17 cellular contexts compared by ENCODE assay signal in genomic region chr11:115629456-115630015, GRCh38.
DNase-seq lines count a peak whose midpoint lies in the region; ATAC-seq and TF ChIP-seq lines count a peak whose summit lies in the region.
"Had no signal": no experiment of that assay in that cellular context is flagged by ENCODE, and none has a peak within 500 bp of the region (broad histone marks: within the 10 kb centered on the region; RNA-seq: fewer than 3 reads in every experiment).

No MANE protein-coding gene starts in this region.

- H3K56ac ChIP-seq in H9 (ENCODE audit: insufficient read length, low read depth, low read length) = no peak overlapping the region

- H4K20me1 ChIP-seq in H9 (ENCODE audit: control insufficient read depth, insufficient read depth, insufficient read length) (no peaks in the 10 kb centered on the region), smooth muscle cell (ENCODE audit: low read depth) (no peaks in the 10 kb centered on the region)

- H3K23ac ChIP-seq in H9 (ENCODE audit: insufficient read length, low read depth, low read length) = no peak overlapping the region

- H2AK5ac ChIP-seq in H9 (ENCODE audit: insufficient read length, low read length) = no peak overlapping the region

- H3K36me3 ChIP-seq in ectodermal cell (ENCODE audit: control insufficient read depth, insufficient read depth, low read length) (no peaks in the 10 kb centered on the region), smooth muscle cell (ENCODE audit: low read depth) (no peaks in the 10 kb centered on the region)
- H3K36me3 ChIP-seq: BE2C had no signal

- H2BK20ac ChIP-seq in H9 (ENCODE audit: low read depth, low read length, poor library complexity, severe bottlenecking) = no peak overlapping the region

- no peak for TF ChIP-seq CTCF in H9 (conservative IDR thresholded peaks at IDR 0.05)
- no peak for TF ChIP-seq CTCF in neural crest cell (conservative IDR thresholded peaks at IDR 0.05)
- TF ChIP-seq CTCF in smooth muscle cell (IDR thresholded peaks at IDR 0.05; ENCODE audit: borderline replicate concordance, insufficient read depth, poor library complexity, severe bottlenecking) = no peak
- no peak for TF ChIP-seq CTCF in HFFc6 (IDR thresholded peaks at IDR 0.05)

- H3K14ac ChIP-seq in H9 (ENCODE audit: insufficient read depth, low read length) = peak overlapping the region; percentile 56; the same call in 1 of the 2 replicates

- no peaks in the 10 kb centered on the region for H3F3A ChIP-seq in smooth muscle cell (ENCODE audit: low read depth)

- no peak overlapping the region for H4K5ac ChIP-seq in H9 (ENCODE audit: insufficient read length, low read depth, low read length)

- no peak overlapping the region for H3K9ac ChIP-seq in H9 (ENCODE audit: extremely low read depth, insufficient read length, low read length)
- no peak overlapping the region for H3K9ac ChIP-seq in smooth muscle cell (ENCODE audit: low read depth)
- H3K9ac ChIP-seq: GM23248 had no signal

- H2AFZ ChIP-seq in H9 (ENCODE audit: low read length) (no peak overlapping the region), smooth muscle cell (ENCODE audit: low read depth) (peak overlapping the region; percentile 48)
- H2AFZ ChIP-seq: GM23248 had no signal

- no peak overlapping the region for H3K4me3 Mint-ChIP-seq in H9
- peak overlapping the region; percentile 36 for H3K4me3 Mint-ChIP-seq in neural crest cell
- no peak overlapping the region for H3K4me3 Mint-ChIP-seq in HFFc6
- H3K4me3 Mint-ChIP-seq: CD4-positive, alpha-beta memory T cell; IgD-negative memory B cell had no signal

- no peak overlapping the region for H4K8ac ChIP-seq in H9 (replicated peaks; ENCODE audit: insufficient read length, low read depth, low read length)

- H3K27me3 ChIP-seq in H9 (ENCODE audit: insufficient read depth, low read length) (no peaks in the 10 kb centered on the region), ectodermal cell (ENCODE audit: control insufficient read depth, insufficient read depth, low read length, poor library complexity, severe bottlenecking) (no peaks in the 10 kb centered on the region), smooth muscle cell (ENCODE audit: low read depth) (no peaks in the 10 kb centered on the region)
- H3K27me3 ChIP-seq: BE2C had no signal

- no peaks in the 10 kb centered on the region for H3K23me2 ChIP-seq in H9 (ENCODE audit: insufficient read length, low read depth, low read length, poor library complexity, severe bottlenecking)

- H3K79me2 ChIP-seq in H9 (ENCODE audit: insufficient read depth, low read length) (no peaks in the 10 kb centered on the region), smooth muscle cell (ENCODE audit: low read depth) (no peaks in the 10 kb centered on the region)

- H3K4me1 Mint-ChIP-seq in H9 = peaks cover 10 to 26% of the 10 kb centered on the region in 2 experiments
- H3K4me1 Mint-ChIP-seq in neural crest cell = peaks cover 57% of the 10 kb centered on the region
- no peaks in the 10 kb centered on the region for H3K4me1 Mint-ChIP-seq in HFFc6 (ENCODE audit: low read depth)
- H3K4me1 Mint-ChIP-seq: CD4-positive, alpha-beta memory T cell; IgD-negative memory B cell had no signal

- no peak overlapping the region for H3K4me3 ChIP-seq in ectodermal cell (ENCODE audit: insufficient read depth, low read depth, low read length)
- H3K4me3 ChIP-seq in smooth muscle cell = no peak overlapping the region
- H3K4me3 ChIP-seq: A549, GM23248 had no signal

- H2BK12ac ChIP-seq in H9 (ENCODE audit: insufficient read length, low read depth, low read length) = no peak overlapping the region

- H3K27me3 Mint-ChIP-seq in H9 (ENCODE audit: low read depth) = peaks cover 16% of the 10 kb centered on the region
- no peaks in the 10 kb centered on the region for H3K27me3 Mint-ChIP-seq in neural crest cell (ENCODE audit: low read depth)
- H3K27me3 Mint-ChIP-seq in HFFc6 (ENCODE audit: insufficient read depth) = peaks cover 1% of the 10 kb centered on the region; the same call in 1 of the 2 replicates

- H3K9me3 ChIP-seq in H9 (ENCODE audit: control insufficient read depth, low read depth, low read length) (no peaks in the 10 kb centered on the region), ectodermal cell (ENCODE audit: control insufficient read depth, low read length) (no peaks in the 10 kb centered on the region), smooth muscle cell (replicated peaks; ENCODE audit: low read depth) (no peaks in the 10 kb centered on the region)
- H3K9me3 ChIP-seq: A549, BE2C had no signal

- ATAC-seq in left lobe of liver = no peak
- ATAC-seq: A549 had no signal

- 0 out of 5 replicates have a peak, but pooled peaks cover 0 to 2% of the 10 kb centered on the region in 2 experiments for H3K9me3 Mint-ChIP-seq in H9
- H3K9me3 Mint-ChIP-seq in neural crest cell = peaks cover 7% of the 10 kb centered on the region
- H3K9me3 Mint-ChIP-seq in HFFc6 = peaks cover 73% of the 10 kb centered on the region

- H3K4me2 ChIP-seq in H9 (ENCODE audit: insufficient read depth, insufficient read length, low read length) = no peak overlapping the region
- H3K4me2 ChIP-seq in smooth muscle cell = peak overlapping the region; percentile 67
- H3K4me2 ChIP-seq: A549 had no signal

- H3K27ac ChIP-seq in H9 (ENCODE audit: insufficient read length, low read depth, low read length) (no peak overlapping the region), ectodermal cell (ENCODE audit: insufficient read depth, low read depth, low read length, poor library complexity, severe bottlenecking) (peak overlapping the region; percentile 32), smooth muscle cell (ENCODE audit: low read depth) (peak overlapping the region; percentile 54)
- H3K27ac ChIP-seq: A549, C4-2B, GM23248 had no signal

- H3K4me1 ChIP-seq in H9 (ENCODE audit: insufficient read depth, low read length) (no peaks in the 10 kb centered on the region; the same call in 1 of the 2 replicates), ectodermal cell (ENCODE audit: control insufficient read depth, insufficient read depth, low read length) (peaks cover 35% of the 10 kb centered on the region), smooth muscle cell (ENCODE audit: low read depth) (peaks cover 25% of the 10 kb centered on the region)
- H3K4me1 ChIP-seq: A549 had no signal

- WGBS in H9 (ENCODE audit: extremely low coverage, insufficient read length, low lambda C conversion rate) = no CpG with 5 or more reads among the region's 5 CpGs
- WGBS in ectodermal cell, 2 experiments = 78 to 82% methylated on average over 5 of the region's 5 CpGs
- WGBS in smooth muscle cell (ENCODE audit: low lambda C conversion rate) = 47% methylated on average over 5 of the region's 5 CpGs

- H2BK5ac ChIP-seq in H9 (ENCODE audit: insufficient read length, low read length) = no peak overlapping the region

- H3T11ph ChIP-seq in H9 (ENCODE audit: low read length) = no peak overlapping the region

- DNase-seq in H9 (no peak), neural crest cell (ENCODE audit: low read depth, low spot score) (no peak), smooth muscle cell (lab: John Stamatoyannopoulos, UW; ENCODE audit: unreplicated experiment) (no peak), HFFc6 (no peak), hippocampal formation (lab: John Stamatoyannopoulos, UW) (no peak), occipital lobe (lab: John Stamatoyannopoulos, UW) (no peak), left lobe of liver (ENCODE audit: low spot score) (no peak)
- DNase-seq: BE2C; CD4-positive, alpha-beta memory T cell; DMS153; DND-41; GDM1; GM23248 had no signal

- H3K27ac Mint-ChIP-seq in H9 = no peak overlapping the region; a peak in 2 of 7 replicates
- peak overlapping the region; percentile 97 for H3K27ac Mint-ChIP-seq in neural crest cell (ENCODE audit: unreplicated experiment)
- no peak overlapping the region for H3K27ac Mint-ChIP-seq in HFFc6
- H3K27ac Mint-ChIP-seq: CD4-positive, alpha-beta memory T cell had no signal

- H2BK15ac ChIP-seq in H9 (ENCODE audit: low read depth, low read length) = no peak overlapping the region

- no peak overlapping the region for H3K4ac ChIP-seq in H9 (ENCODE audit: low read depth, low read length)

- no peaks in the 10 kb centered on the region for H3K79me1 ChIP-seq in H9 (ENCODE audit: insufficient read depth, low read depth, low read length, poor library complexity, severe bottlenecking)

- no peak overlapping the region for H4K91ac ChIP-seq in H9 (ENCODE audit: insufficient read length, low read depth, low read length)

- no peak overlapping the region for H2BK120ac ChIP-seq in H9 (ENCODE audit: low read depth, low read length, poor library complexity, severe bottlenecking)

- no peak overlapping the region for H3K18ac ChIP-seq in H9 (ENCODE audit: insufficient read length, low read depth, low read length)

- H3K36me3 Mint-ChIP-seq in H9 (ENCODE audit: insufficient read depth in 1 of 3, low read depth in 3 of 3) (peaks cover 2 to 4% (median 2%) of the 10 kb centered on the region in 3 experiments; a peak in 5 of 7 replicates), neural crest cell (ENCODE audit: low read depth) (peaks cover 2% of the 10 kb centered on the region), HFFc6 (ENCODE audit: low read depth) (no peaks in the 10 kb centered on the region; the same call in 1 of the 2 replicates)
- H3K36me3 Mint-ChIP-seq: CD4-positive, alpha-beta memory T cell had no signal
